Comparison of ENCODE assay signal across 31 cellular contexts in the genomic region with DNA sequence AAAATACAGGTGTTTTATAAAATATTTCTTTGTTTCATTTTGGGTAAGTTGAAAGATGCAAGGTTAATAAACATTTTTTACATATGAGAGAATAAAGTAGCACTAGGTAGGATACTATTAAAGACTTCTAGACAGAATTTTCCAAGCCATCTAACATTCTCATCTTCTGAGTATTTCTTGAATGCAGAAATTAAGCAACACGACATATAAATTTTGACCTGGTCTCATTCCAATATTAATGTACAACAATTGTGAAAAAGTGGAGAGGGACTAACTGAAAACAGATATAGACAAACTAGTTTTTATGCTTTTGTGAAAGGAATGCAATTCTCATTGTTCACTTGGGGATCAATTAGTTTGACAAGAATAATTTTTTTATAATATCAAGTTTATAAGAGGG.
"Had no signal": no experiment of that assay in that cellular context is flagged by ENCODE, and none has a peak within 500 bp of the region (broad histone marks: within the 10 kb centered on the region; RNA-seq: fewer than 3 reads in every experiment).

No MANE protein-coding gene starts in this region.

- ATAC-seq: Panc1, Right ventricle myocardium inferior had no signal

- H2AFZ ChIP-seq: PC-9 had no signal

- H3K4me3 ChIP-seq: MG63, PC-9, SJCRH30, SK-N-MC had no signal

- H3K27me3 ChIP-seq: MG63, SJCRH30 had no signal

- DNase-seq: Kasumi-1, MG63, NCI-H1048, NCI-H1092 treated with DMSO at 0.1 percent for 48 hours, NCI-H1105 treated with DMSO at 0.1 percent for 48 hours, NCI-H1417, NCI-H1436, NCI-H146, NCI-H1694, NCI-H187, NCI-H1930, NCI-H2029 treated with DMSO at 0.1 percent for 48 hours, NCI-H2081 treated with DMSO at 0.1 percent for 48 hours, NCI-H2107, NCI-H2171, NCI-H226, NCI-H446 treated with DMSO at 0.1 percent for 48 hours, NCI-H510A, NCI-H524, NCI-H526, NCI-H69, NCI-H748 treated with DMSO at 0.1 percent for 48 hours, NCI-H82, PC-9, SHP77, SIG-M5, SJCRH30 had no signal

- H3K9me3 ChIP-seq: MG63, SJCRH30 had no signal

- H3K4me2 ChIP-seq: PC-9 had no signal

- H3K36me3 ChIP-seq: MG63, SJCRH30 had no signal

- H3K4me1 ChIP-seq: SJCRH30 had no signal

- H3K27ac ChIP-seq: PC-9, RWPE1, SJCRH30, SK-N-MC had no signal
